Comparison of ENCODE assay signal across 11 cellular contexts in the genomic region with DNA sequence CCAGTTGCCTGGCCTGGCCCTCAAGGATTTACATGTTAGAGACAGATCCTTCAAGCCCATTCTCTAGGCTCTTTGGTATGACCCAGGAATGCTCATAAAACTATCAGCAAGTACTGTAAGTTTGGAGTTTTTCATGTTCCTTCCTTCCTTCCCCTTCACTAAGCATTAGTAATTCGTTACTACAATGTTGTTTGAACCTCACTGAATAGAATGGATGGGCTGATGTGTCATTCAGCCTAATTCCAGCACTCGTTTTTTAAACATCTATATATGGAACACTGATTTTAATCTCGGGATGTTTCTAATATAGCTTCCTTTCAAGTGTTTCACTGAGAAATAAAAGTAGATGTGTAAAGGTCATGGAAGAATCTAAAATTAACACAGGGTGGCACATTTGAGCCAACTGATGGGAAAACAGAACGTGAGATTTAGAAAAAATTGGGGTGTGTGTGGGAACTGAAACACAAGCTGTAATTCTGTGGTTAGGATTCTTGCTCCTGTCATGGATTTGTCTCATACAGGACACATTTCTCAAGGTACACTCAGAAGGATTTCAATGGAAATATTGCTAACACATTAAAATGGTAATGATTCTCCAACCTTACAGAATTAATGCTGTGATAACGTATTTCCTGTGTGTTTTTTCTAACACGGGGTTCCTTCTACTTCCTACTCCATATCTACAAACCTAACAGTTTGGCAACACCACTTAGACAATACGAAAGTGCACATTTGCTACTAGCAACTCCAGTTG.
DNase-seq lines count a peak whose midpoint lies in the region; ATAC-seq, FAIRE-seq and TF ChIP-seq lines count a peak whose summit lies in the region.
"Had no signal": no experiment of that assay in that cellular context is flagged by ENCODE, and none has a peak within 500 bp of the region (broad histone marks: within the 10 kb centered on the region; RNA-seq: fewer than 3 reads in every experiment).

No MANE protein-coding gene starts in this region.

- no peaks in the 10 kb centered on the region for H3K9me3 Mint-ChIP-seq in natural killer cell treated with Interleukin-12 subunit alpha and Interleukin-12 subunit beta and Interleukin-15 and Interleukin-18, amount 100 ng/mL, for 72 hours

- intact Hi-C loops in K562 (cut with micrococcal nuclease), result loop anchor here (10.0 kb wide), 1 partner anchor 233 kb away; no protein-coding TSS in a partner anchor

- peak overlapping the region in 1 of 2 donors; percentile 64 for H3K27ac Mint-ChIP-seq in natural killer cell treated with Interleukin-12 subunit alpha and Interleukin-12 subunit beta and Interleukin-15 and Interleukin-18, amount 100 ng/mL, for 72 hours

- H3K4me1 ChIP-seq in K562 (replicated peaks in 1 of 2; ENCODE audit: control insufficient read depth in 2 of 2, insufficient read depth in 2 of 2, low read length in 2 of 2) (peaks cover 0 to 3% of the 10 kb centered on the region in 2 experiments; a peak in 2 of 5 replicates), tibial nerve (peaks cover 0 to 4% (median 0%) of the 10 kb centered on the region in 4 donors)
- H3K4me1 ChIP-seq: stomach had no signal

- H2AFZ ChIP-seq in K562 (ENCODE audit: low read depth, low read length), result peak overlapping the region; percentile 82

- H3K36me3 Mint-ChIP-seq in natural killer cell treated with Interleukin-12 subunit alpha and Interleukin-12 subunit beta and Interleukin-15 and Interleukin-18, amount 100 ng/mL, for 72 hours, result no peaks in the 10 kb centered on the region

- peak overlapping the region; percentile 23 for H3K4me3 Mint-ChIP-seq in natural killer cell treated with Interleukin-12 subunit alpha and Interleukin-12 subunit beta and Interleukin-15 and Interleukin-18, amount 100 ng/mL, for 72 hours

- H4K20me1 ChIP-seq in K562 (replicated peaks; ENCODE audit: control insufficient read depth, insufficient read depth, low read length), result no peaks in the 10 kb centered on the region

- H3K36me3 ChIP-seq in GM06990 (ENCODE audit: control insufficient read depth, insufficient read depth, low read length), result no peaks in the 10 kb centered on the region
- no peaks in the 10 kb centered on the region for H3K36me3 ChIP-seq in K562 (ENCODE audit: control insufficient read depth, insufficient read depth, low read length)
- H3K36me3 ChIP-seq in tibial nerve, result no peaks in the 10 kb centered on the region
- H3K36me3 ChIP-seq: stomach had no signal

- H3K4me3 ChIP-seq in GM06990 (replicated peaks; ENCODE audit: low read depth, low read length) (no peak overlapping the region), K562 (no peak overlapping the region), tibial nerve (no peak overlapping the region)
- H3K4me3 ChIP-seq: stomach had no signal

- no peak overlapping the region for H3K27ac ChIP-seq in K562 (ENCODE audit: extremely low read depth, low read depth, low read length)
- H3K27ac ChIP-seq in tibial nerve, result peak overlapping the region in 1 of 4 donors; percentile 22
- H3K27ac ChIP-seq: stomach had no signal

- TF ChIP-seq RAD21 in K562 (CRISPR knock-in tag; conservative IDR thresholded peaks at IDR 0.05 in 1 of 2, IDR thresholded peaks at IDR 0.05 in 1 of 2), result no peak

- ATAC-seq in HG03378 (IDR thresholded peaks at IDR 0.05; ENCODE audit: unreplicated experiment) (peak; percentile 50), K562 (0 out of 3 replicates have a peak, but pooled peaks have one; percentile 31), HG02973 (IDR thresholded peaks at IDR 0.05; ENCODE audit: unreplicated experiment) (no peak)
- ATAC-seq in natural killer cell treated with Interleukin-12 subunit alpha and Interleukin-12 subunit beta and Interleukin-15 and Interleukin-18, amount 100 ng/mL, for 72 hours, result peak; percentile 67 to 91

- FAIRE-seq in K562 (lab: Jason Lieb, UNC), result peak; percentile 69

- TF ChIP-seq CTCF in GM06990 (IDR thresholded peaks at IDR 0.05; ENCODE audit: insufficient read depth, low read length, poor library complexity, severe bottlenecking) (no peak), K562 (IDR thresholded peaks at IDR 0.05 in 2 of 3, conservative IDR thresholded peaks at IDR 0.05 in 1 of 3; ENCODE audit: insufficient read depth in 2 of 3, low read depth in 1 of 3, low read length in 3 of 3) (no peak), tibial nerve (IDR thresholded peaks at IDR 0.05) (no peak)

- H3K27me3 ChIP-seq in GM06990 (replicated peaks; ENCODE audit: control insufficient read depth, insufficient read depth, low read length) (no peaks in the 10 kb centered on the region), K562 (ENCODE audit: control insufficient read depth in 2 of 2, insufficient read depth in 2 of 2, low read length in 2 of 2) (no peaks in the 10 kb centered on the region), tibial nerve (no peaks in the 10 kb centered on the region)

- H3K27me3 Mint-ChIP-seq in natural killer cell treated with Interleukin-12 subunit alpha and Interleukin-12 subunit beta and Interleukin-15 and Interleukin-18, amount 100 ng/mL, for 72 hours, result peaks cover 6 to 7% of the 10 kb centered on the region in 2 donors

- 5% methylated on average over 7 of the region's 7 CpGs for WGBS in K562 (ENCODE audit: insufficient coverage, low coverage, missing lambda C conversion rate)
- WGBS in tibial nerve, 2 donors, result 41 to 53% methylated on average over 7 of the region's 7 CpGs

- CTCF ChIA-PET in K562 (lab: Yijun Ruan, JAX; ENCODE audit: low intra/inter-chr PET ratio), result no interaction called here

- H3K9me3 ChIP-seq in K562 (replicated peaks; ENCODE audit: control insufficient read depth, insufficient read depth, low read depth, low read length) (no peaks in the 10 kb centered on the region), tibial nerve (no peaks in the 10 kb centered on the region)
- H3K9me3 ChIP-seq: stomach had no signal

- H3K4me2 ChIP-seq in K562 (ENCODE audit: insufficient read depth, low read length), result no peak overlapping the region

- no peaks in the 10 kb centered on the region for H3K9me1 ChIP-seq in K562 (ENCODE audit: control insufficient read depth, insufficient read depth, low read length)

- in situ Hi-C loops in K562 (cut with MboI), result no loop called here

- H3K9ac ChIP-seq in K562 (ENCODE audit: insufficient read depth in 1 of 2, low read depth in 2 of 2, low read length in 2 of 2), result no peak overlapping the region

- BruUV-seq in K562 (replicated peaks; lab: Mats Ljungman, UMichigan), result no TSS peak

- no peak for TF ChIP-seq POLR2A in K562 (conservative IDR thresholded peaks at IDR 0.05)
- TF ChIP-seq POLR2A in tibial nerve (IDR thresholded peaks at IDR 0.05), result no peak

- H3K4me1 Mint-ChIP-seq in natural killer cell treated with Interleukin-12 subunit alpha and Interleukin-12 subunit beta and Interleukin-15 and Interleukin-18, amount 100 ng/mL, for 72 hours (ENCODE audit: low read depth in 2 of 2), result peaks cover 11 to 12% of the 10 kb centered on the region in 2 donors

- POLR2A ChIA-PET in K562 (lab: Yijun Ruan, JAX), result no interaction called here

- peak; percentile 34 for DNase-seq in GM06990 (ENCODE audit: extremely low read depth, insufficient read length)
- peak in 1 of 4 experiments; percentile 23 for DNase-seq in K562 (ENCODE audit: extremely low read depth in 1 of 4, low spot score in 3 of 4)
- no peak for DNase-seq in natural killer cell treated with Interleukin-12 subunit alpha and Interleukin-12 subunit beta and Interleukin-15 and Interleukin-18, amount 100 ng/mL, for 72 hours (ENCODE audit: low spot score)
- DNase-seq in hypothalamus (lab: John Stamatoyannopoulos, UW), result no peak
- DNase-seq in NCI-H1092 (lab: John Stamatoyannopoulos, UW), result no peak
- no peak for DNase-seq in tibial nerve (ENCODE audit: low spot score in 2 of 2)
- DNase-seq: NCI-H1436 treated with DMSO at 0.1 percent for 48 hours, stomach, T1000 had no signal

- no peak for TF ChIP-seq EP300 in K562 (IDR thresholded peaks at IDR 0.05; ENCODE audit: low read length)
- peak in 1 of 2 donors; percentile 30 for TF ChIP-seq EP300 in tibial nerve (IDR thresholded peaks at IDR 0.05)

- no peaks in the 10 kb centered on the region for H3K79me2 ChIP-seq in K562 (ENCODE audit: control insufficient read depth, insufficient read depth, low read length)

TF ChIP-seq in K562, 482 proteins besides CTCF, POLR2A, EP300 and RAD21 (continues in another document):
- TF ChIP-seq ZNF592 (IDR thresholded peaks at IDR 0.05), result 0 out of 2 replicates have a peak, but pooled peaks have one; percentile 16
